ENCODE assay signal across 13 cellular contexts in genomic region chr17:37510056-37510455, GRCh38.
"Had no signal": no experiment of that assay in that cellular context is flagged by ENCODE, and none has a peak within 500 bp of the region (broad histone marks: within the 10 kb centered on the region; RNA-seq: fewer than 3 reads in every experiment).

No MANE protein-coding gene starts in this region.

- H3K27ac ChIP-seq: esophagus muscularis mucosa, hepatocyte, parathyroid adenoma, skin epidermis, transverse colon, vagina had no signal

- H3K4me2 ChIP-seq: hepatocyte had no signal

- H3K4me3 Mint-ChIP-seq: activated naive CD4-positive, alpha-beta T cell treated with anti-CD3 and anti-CD28 coated beads, Interleukin-2, amount 10 ng/mL, durations not matched to agents 7 days and 5 days had no signal

- H3K4me3 ChIP-seq: esophagus muscularis mucosa, hepatocyte, skin epidermis, transverse colon, vagina had no signal

- H3K27me3 Mint-ChIP-seq: activated naive CD4-positive, alpha-beta T cell treated with anti-CD3 and anti-CD28 coated beads, Interleukin-2, amount 10 ng/mL, durations not matched to agents 7 days and 5 days had no signal

- ATAC-seq: left lobe of liver had no signal

- H3K9me3 ChIP-seq: esophagus muscularis mucosa, transverse colon, vagina had no signal

- DNase-seq: activated CD4-positive, alpha-beta T cell treated with anti-CD3 and anti-CD28 coated beads, Interleukin-2, amount 50 U/mL, for 1 hour; activated naive CD4-positive, alpha-beta T cell treated with anti-CD3 and anti-CD28 coated beads, Interleukin-2, amount 10 ng/mL, durations not matched to agents 7 days and 5 days; activated T-cell treated with anti-CD3 and anti-CD28 coated beads for 4 hours; retina; stimulated activated CD4-positive, alpha-beta T cell treated with anti-CD3 and anti-CD28 coated beads, Interleukin-4, amount 100 ng/mL, for 24 hours; stimulated activated naive CD4-positive, alpha-beta T cell treated with Interleukin-2 at 50 U/mL for 16 hours; transverse colon had no signal

- H3K4me1 ChIP-seq: parathyroid adenoma, transverse colon had no signal

- H3K27me3 ChIP-seq: esophagus muscularis mucosa, hepatocyte, transverse colon, vagina had no signal

- H3K9me3 Mint-ChIP-seq: activated naive CD4-positive, alpha-beta T cell treated with anti-CD3 and anti-CD28 coated beads, Interleukin-2, amount 10 ng/mL, durations not matched to agents 7 days and 5 days had no signal

- H3K9ac ChIP-seq: parathyroid adenoma had no signal

- H2AFZ ChIP-seq: hepatocyte, parathyroid adenoma had no signal
